In genomic region chr7:70619130-70619529, GRCh38 we compare ENCODE assay signal across 12 cellular contexts.
DNase-seq lines count a peak whose midpoint lies in the region; TF ChIP-seq lines count a peak whose summit lies in the region.
"Had no signal": no experiment of that assay in that cellular context is flagged by ENCODE, and none has a peak within 500 bp of the region (broad histone marks: within the 10 kb centered on the region; RNA-seq: fewer than 3 reads in every experiment).

No MANE protein-coding gene starts in this region.

- H3K27ac ChIP-seq in neural cell (ENCODE audit: low read length) = peak overlapping the region; percentile 75
- H3K27ac ChIP-seq: pancreas, stomach had no signal

- H3F3A ChIP-seq in neural cell (ENCODE audit: insufficient read depth, low read length, poor library complexity, severe bottlenecking) = peaks cover 2% of the 10 kb centered on the region

- H3K9ac ChIP-seq in neural cell (ENCODE audit: low read length) = peak overlapping the region; percentile 56

- H3K27me3 ChIP-seq in neural cell (ENCODE audit: insufficient read depth, low read depth, low read length) = no peaks in the 10 kb centered on the region
- H3K27me3 ChIP-seq: pancreas, stomach had no signal

- peaks cover 21% of the 10 kb centered on the region for H3K27me3 Mint-ChIP-seq in brain

- H3K27ac Mint-ChIP-seq in brain = peak overlapping the region in 4 of 5 experiments; percentile 47 to 90 (median 63)

- H3K4me3 Mint-ChIP-seq in brain = peak overlapping the region in 4 of 5 experiments; percentile 22 to 70 (median 46)

- H3K9me2 ChIP-seq in neural cell (ENCODE audit: insufficient read depth, low read length) = no peaks in the 10 kb centered on the region

- peaks cover 88% of the 10 kb centered on the region for H3K4me1 Mint-ChIP-seq in brain

- H3K4me3 ChIP-seq in neural cell (ENCODE audit: low read length) (peak overlapping the region; percentile 55), foreskin fibroblast (ENCODE audit: low read depth in 1 of 2, low read length in 2 of 2) (no peak overlapping the region)
- H3K4me3 ChIP-seq: pancreas, stomach had no signal

- H3K79me2 ChIP-seq in neural cell (replicated peaks; ENCODE audit: insufficient read depth, low read length) = peaks cover 97% of the 10 kb centered on the region

- H3K4me2 ChIP-seq in neural cell (ENCODE audit: low read length) = peak overlapping the region; percentile 45

- DNase-seq in DMS153 (lab: John Stamatoyannopoulos, UW) (peak; percentile 33), NCI-H146 treated with DMSO at 0.1 percent for 48 hours (lab: John Stamatoyannopoulos, UW; ENCODE audit: unreplicated experiment) (peak; percentile 83), foreskin fibroblast (no peak)
- DNase-seq in activated T-cell treated with anti-CD3 and anti-CD28 coated beads, Interleukin-2, amount 50 U/mL, for 48 hours = no peak
- DNase-seq in NK-92 treated with Interleukin-12 subunit alpha and Interleukin-12 subunit beta, amount 100 ng/mL, for 24 hours (lab: John Stamatoyannopoulos, UW) = no peak
- DNase-seq: dermis blood vessel endothelial cell, NCI-H1436, pancreas, stomach, T-helper 9 cell had no signal

- peaks cover 0 to 5% (median 2%) of the 10 kb centered on the region in 5 experiments for H3K9me3 Mint-ChIP-seq in brain

- no peak for TF ChIP-seq RAD21 in neural cell (conservative IDR thresholded peaks at IDR 0.05)

- peaks cover 12% of the 10 kb centered on the region for H3K36me3 Mint-ChIP-seq in brain

- TF ChIP-seq CTCF in brain (conservative IDR thresholded peaks at IDR 0.05) (no peak), neural cell (IDR thresholded peaks at IDR 0.05; ENCODE audit: poor library complexity, severe bottlenecking) (no peak), foreskin fibroblast (IDR thresholded peaks at IDR 0.05; ENCODE audit: low read depth, low read length) (no peak)

- H3K9me3 ChIP-seq in neural cell (ENCODE audit: low read length) = no peaks in the 10 kb centered on the region
- H3K9me3 ChIP-seq: pancreas, stomach had no signal

- no peak overlapping the region for H2AFZ ChIP-seq in neural cell (ENCODE audit: low read depth, low read length)

- peak; percentile 42 for TF ChIP-seq EP300 in neural cell (conservative IDR thresholded peaks at IDR 0.05; ENCODE audit: poor library complexity, severe bottlenecking)

- no peaks in the 10 kb centered on the region for H3K36me3 ChIP-seq in neural cell (ENCODE audit: insufficient read depth, low read length)
- H3K36me3 ChIP-seq: pancreas, stomach had no signal

- H4K20me1 ChIP-seq in neural cell (ENCODE audit: insufficient read depth) = no peaks in the 10 kb centered on the region

TF ChIP-seq in neural cell, 6 proteins besides CTCF, POLR2A, EP300 and RAD21:
- peak; percentile 44 for TF ChIP-seq REST (IDR thresholded peaks at IDR 0.05; ENCODE audit: borderline replicate concordance)
- no peak for TF ChIP-seq SMC3 (conservative IDR thresholded peaks at IDR 0.05; ENCODE audit: poor library complexity)
- TF ChIP-seq POLR2AphosphoS5 (IDR thresholded peaks at IDR 0.05) = peak; percentile 20
- TF ChIP-seq MXI1 (conservative IDR thresholded peaks at IDR 0.05; ENCODE audit: poor library complexity, severe bottlenecking) = no peak

Comparison
In these comparisons a context has a peak if more than half of its experiments do, and no peak if none do; other contexts are left out.
1. DNase-seq: peak in DMS153 (single experiment) and NCI-H146 treated with DMSO at 0.1 percent for 48 hours (single experiment); none in foreskin fibroblast (0 of 2), activated T-cell treated with anti-CD3 and anti-CD28 coated beads, Interleukin-2, amount 50 U/mL, for 48 hours (0 of 2) and NK-92 treated with Interleukin-12 subunit alpha and Interleukin-12 subunit beta, amount 100 ng/mL, for 24 hours (single experiment).